18 cellular contexts compared by ENCODE assay signal in the genomic region with DNA sequence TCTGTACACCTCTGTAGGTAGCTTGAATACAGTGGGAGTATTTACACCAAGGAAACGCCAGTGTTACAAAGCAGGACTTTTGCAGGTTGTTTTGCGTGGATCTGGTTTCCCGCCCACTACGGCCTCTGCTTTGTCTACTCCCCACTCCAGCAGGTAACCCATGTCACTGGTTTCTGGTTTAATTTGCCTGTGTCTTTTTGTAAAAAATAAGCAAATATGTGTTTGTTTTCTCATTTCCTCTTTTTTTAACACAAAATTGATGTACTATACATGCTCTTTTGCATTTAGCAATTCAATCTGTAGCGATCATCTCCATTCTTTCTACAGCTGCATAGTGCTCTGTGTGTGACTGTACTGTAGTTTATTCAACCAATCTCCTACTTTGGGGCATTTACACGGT. TPM values are rescaled to one million over a fixed set of nuclear protein-coding genes. Genes with fewer than 3 reads are reported as not detected.
DNase-seq lines count a peak whose midpoint lies in the region; ATAC-seq, FAIRE-seq and TF ChIP-seq lines count a peak whose summit lies in the region.
"Had no signal": no experiment of that assay in that cellular context is flagged by ENCODE, and none has a peak within 500 bp of the region (broad histone marks: within the 10 kb centered on the region; RNA-seq: fewer than 3 reads in every experiment).

No MANE protein-coding gene starts in this region.

- CTCF ChIA-PET in H1 (lab: Charles Lee; ENCODE audit: partially characterized antibody), result interaction anchor here (1.5 to 2.3 kb wide), 4 partner anchors 11 to 19 kb away, joined by 5 to 10 read pairs (median 6); no protein-coding TSS in a partner anchor

- TF ChIP-seq EP300 in H1 (IDR thresholded peaks at IDR 0.05; ENCODE audit: borderline replicate concordance in 1 of 2, low read depth in 2 of 2, low read length in 2 of 2), result no peak

- peaks cover 3% of the 10 kb centered on the region for H3K9me3 Mint-ChIP-seq in memory B cell
- H3K9me3 Mint-ChIP-seq: HFFc6 had no signal

- H3K14ac ChIP-seq in H1 (ENCODE audit: insufficient read length), result no peak overlapping the region

- H3K79me2 ChIP-seq in DOHH2 (ENCODE audit: control insufficient read depth, low read length), result no peaks in the 10 kb centered on the region
- H3K79me2 ChIP-seq in H1 (ENCODE audit: control insufficient read depth in 1 of 2, insufficient read depth in 2 of 2, low read length in 2 of 2), result no peaks in the 10 kb centered on the region

- H4K8ac ChIP-seq in H1 (ENCODE audit: extremely low read depth, insufficient read depth, low read length), result no peak overlapping the region

- TF ChIP-seq CTCF in DOHH2 (IDR thresholded peaks at IDR 0.05; ENCODE audit: low read depth, low read length, poor library complexity, severe bottlenecking), result no peak
- TF ChIP-seq CTCF in H1 (IDR thresholded peaks at IDR 0.05; ENCODE audit: control extremely low read depth in 1 of 3, insufficient read depth in 1 of 3, low read depth in 1 of 3, low read length in 3 of 3), result no peak
- TF ChIP-seq CTCF in GM20000 (IDR thresholded peaks at IDR 0.05; ENCODE audit: extremely low read depth, missing control alignments), result no peak

- H4K20me1 ChIP-seq in DOHH2 (ENCODE audit: control insufficient read depth, insufficient read depth, low read depth, low read length), result no peaks in the 10 kb centered on the region
- no peaks in the 10 kb centered on the region for H4K20me1 ChIP-seq in H1 (replicated peaks in 1 of 2; ENCODE audit: control insufficient read depth in 1 of 2, insufficient read depth in 2 of 2, low read length in 2 of 2)

- H3K9me3 ChIP-seq in DOHH2 (ENCODE audit: control insufficient read depth, insufficient read depth, low read length) (no peaks in the 10 kb centered on the region), H1 (ENCODE audit: insufficient read depth in 2 of 2, low read depth in 1 of 2, low read length in 1 of 2) (no peaks in the 10 kb centered on the region; a peak in 1 of 4 replicates)
- H3K9me3 ChIP-seq: HAP-1 had no signal

- TF ChIP-seq RAD21 in H1 (IDR thresholded peaks at IDR 0.05 in 1 of 2, conservative IDR thresholded peaks at IDR 0.05 in 1 of 2; ENCODE audit: low read depth in 2 of 2, low read length in 2 of 2), result no peak

- H2AK5ac ChIP-seq in H1 (ENCODE audit: low read depth, low read length), result no peak overlapping the region

- no peak overlapping the region for H2BK12ac ChIP-seq in H1 (ENCODE audit: low read depth, low read length)

- H2BK20ac ChIP-seq in H1 (ENCODE audit: low read length), result no peak overlapping the region

- H2BK120ac ChIP-seq in H1 (replicated peaks; ENCODE audit: low read depth, low read length), result no peak overlapping the region

- no peak overlapping the region for H3K4ac ChIP-seq in H1 (replicated peaks; ENCODE audit: insufficient read length, low read depth, low read length)

- peak; percentile 56 for FAIRE-seq in GM12891 (lab: Jason Lieb, UNC)
- no peak for FAIRE-seq in H1 (lab: Jason Lieb, UNC)
- FAIRE-seq: G401.6, GM12892, H54 had no signal

- H4K5ac ChIP-seq in H1 (ENCODE audit: insufficient read length, low read depth, low read length), result no peak overlapping the region

- peak overlapping the region; percentile 32 for H3K4me2 ChIP-seq in DOHH2 (ENCODE audit: low read length)
- H3K4me2 ChIP-seq in H1 (ENCODE audit: insufficient read depth in 1 of 2, low read depth in 2 of 2, low read length in 2 of 2), result no peak overlapping the region

- H3K27me3 ChIP-seq in DOHH2 (ENCODE audit: control insufficient read depth, low read length) (peaks cover 20% of the 10 kb centered on the region), H1 (replicated peaks in 1 of 4; ENCODE audit: control insufficient read depth in 3 of 4, extremely low read depth in 1 of 4, insufficient read depth in 3 of 4, low read length in 3 of 4) (no peaks in the 10 kb centered on the region)

- POLR2A ChIA-PET in H1 (lab: Charles Lee; ENCODE audit: partially characterized antibody), result no interaction called here

- ATAC-seq in memory B cell (ENCODE audit: low read depth) (peak; percentile 62), sciatic nerve (no peak)

- H3K79me1 ChIP-seq in H1 (ENCODE audit: low read depth, low read length), result no peaks in the 10 kb centered on the region

- TF ChIP-seq POLR2A in GM12891 (IDR thresholded peaks at IDR 0.05; ENCODE audit: low read depth, low read length) (no peak), H1 (IDR thresholded peaks at IDR 0.05; ENCODE audit: control extremely low read depth in 1 of 2, low read depth in 2 of 2, low read length in 2 of 2) (no peak)

- peaks cover 14% of the 10 kb centered on the region for H3K4me1 Mint-ChIP-seq in memory B cell
- H3K4me1 Mint-ChIP-seq: CD4-positive, alpha-beta memory T cell had no signal

- no peak overlapping the region for H3K27ac Mint-ChIP-seq in memory B cell
- H3K27ac Mint-ChIP-seq: CD4-positive, alpha-beta memory T cell; HFFc6 had no signal

- H3K27me3 Mint-ChIP-seq in memory B cell, result peaks cover 23% of the 10 kb centered on the region

- 91% methylated on average over 6 of the region's 6 CpGs; no CpG with 5 or more reads in 1 of the 2 experiments for WGBS in H1 (ENCODE audit: extremely low coverage in 1 of 2, insufficient coverage in 1 of 2, insufficient read length in 1 of 2, insufficient replicate concordance in 2 of 2, low coverage in 1 of 2, low lambda C conversion rate in 2 of 2, missing lambda C conversion rate in 1 of 2), 2 experiments

- intact Hi-C loops in sciatic nerve (cut with DNase I), result no loop called here

- no peak overlapping the region for H3K18ac ChIP-seq in H1 (ENCODE audit: extremely low read depth, low read length)

- no peak overlapping the region for H2BK15ac ChIP-seq in H1 (ENCODE audit: low read length)

- no peaks in the 10 kb centered on the region for H3K9me2 ChIP-seq in DOHH2 (replicated peaks; ENCODE audit: control insufficient read depth, low read length)

- DNase-seq in GM12891 (ENCODE audit: insufficient read length, low spot score) (no peak), H1 (ENCODE audit: low read depth in 1 of 2, low spot score in 2 of 2) (no peak), memory B cell (ENCODE audit: low spot score in 2 of 2) (no peak), GM20000 (ENCODE audit: low spot score) (no peak), sciatic nerve (ENCODE audit: low spot score) (no peak)
- no peak for DNase-seq in stimulated activated CD4-positive, alpha-beta T cell treated with anti-CD3 and anti-CD28 coated beads, Interleukin-4, amount 100 ng/mL, for 4 hours
- DNase-seq: C1 segment of cervical spinal cord; Calu3; CD4-positive, alpha-beta memory T cell; COR-L47; DMS79 treated with DMSO at 0.1 percent for 48 hours; GM23248; HFFc6 had no signal

- H3K4me3 ChIP-seq in DOHH2 (ENCODE audit: low read length), result no peak overlapping the region
- H3K4me3 ChIP-seq in H1 (ENCODE audit: extremely low read depth in 1 of 4, insufficient read depth in 2 of 4, low read depth in 3 of 4, low read length in 4 of 4), result no peak overlapping the region
- H3K4me3 ChIP-seq: GM23248, HAP-1 had no signal

- no peak overlapping the region for H3K9ac ChIP-seq in H1 (replicated peaks in 1 of 4; ENCODE audit: extremely low read depth in 1 of 4, low read depth in 3 of 4, low read length in 3 of 4)
- H3K9ac ChIP-seq: GM23248 had no signal

- no peaks in the 10 kb centered on the region for H3F3A ChIP-seq in DOHH2 (ENCODE audit: control insufficient read depth, insufficient read depth)

- H3K23me2 ChIP-seq in H1 (ENCODE audit: low read depth, low read length), result no peaks in the 10 kb centered on the region

- no peak overlapping the region for H3K56ac ChIP-seq in H1 (replicated peaks; ENCODE audit: insufficient read length, low read depth, low read length)

- H3K23ac ChIP-seq in H1 (ENCODE audit: insufficient read length), result no peak overlapping the region

- H3K36me3 ChIP-seq in DOHH2 (ENCODE audit: control insufficient read depth, low read length), result no peaks in the 10 kb centered on the region
- no peaks in the 10 kb centered on the region for H3K36me3 ChIP-seq in H1 (ENCODE audit: control insufficient read depth in 2 of 4, insufficient read depth in 4 of 4, low read length in 3 of 4)
- H3K36me3 ChIP-seq: HAP-1 had no signal

- no peak overlapping the region for H3K4me3 Mint-ChIP-seq in memory B cell
- H3K4me3 Mint-ChIP-seq: CD4-positive, alpha-beta memory T cell; HFFc6 had no signal

- no peak overlapping the region for H4K91ac ChIP-seq in H1 (replicated peaks; ENCODE audit: insufficient read length, low read length)

- H3K27ac ChIP-seq in DOHH2 (ENCODE audit: low read depth, low read length) (no peak overlapping the region), H1 (ENCODE audit: low read depth, low read length) (no peak overlapping the region)
- H3K27ac ChIP-seq: GM23248 had no signal

- peaks cover 4% of the 10 kb centered on the region for H3K36me3 Mint-ChIP-seq in memory B cell
- H3K36me3 Mint-ChIP-seq: CD4-positive, alpha-beta memory T cell had no signal

- H3K4me1 ChIP-seq in DOHH2 (ENCODE audit: control insufficient read depth, low read length) (peaks cover 17% of the 10 kb centered on the region), H1 (replicated peaks in 1 of 4; ENCODE audit: control insufficient read depth in 3 of 4, insufficient read depth in 4 of 4, low read length in 3 of 4) (peaks cover 2 to 7% (median 4%) of the 10 kb centered on the region in 4 experiments; a peak in 5 of 7 replicates)
- H3K4me1 ChIP-seq: HAP-1 had no signal

- no peak overlapping the region for H2BK5ac ChIP-seq in H1 (ENCODE audit: low read depth, low read length)

- H2AFZ ChIP-seq in H1 (ENCODE audit: low read length), result no peak overlapping the region
- H2AFZ ChIP-seq: GM23248 had no signal

TF ChIP-seq in GM12891, 5 proteins besides CTCF, POLR2A, EP300 and RAD21:
- TF ChIP-seq PAX5 (IDR thresholded peaks at IDR 0.05; ENCODE audit: insufficient read depth, low read length, severe bottlenecking) (no peak), POLR2AphosphoS5 (IDR thresholded peaks at IDR 0.05; ENCODE audit: low read depth, low read length) (no peak), SPI1 (IDR thresholded peaks at IDR 0.05; ENCODE audit: low read depth, low read length) (peak; percentile 76)

TF ChIP-seq in H1, 55 proteins besides CTCF, POLR2A, EP300 and RAD21:
- TF ChIP-seq EZH2 (IDR thresholded peaks at IDR 0.05; ENCODE audit: low read depth, low read length, severe bottlenecking) (peak; percentile 13), TBP (IDR thresholded peaks at IDR 0.05; ENCODE audit: low read depth, low read length) (no peak)

RNA-seq across cellular contexts. Expression of a gene that starts 43.4 kb away (rescaled TPM):
- polyA plus RNA-seq in GM12891 (2012; ENCODE audit: low read depth, missing spikeins), result 0.10 TPM
- total RNA-seq in H1 (2021; fragmentation: NEBNext Ultra II Directional; extraction: Animal tissue kit (Norgen Biotek cat#: 25700)), result 10.7 and 12.0 TPM in 2 replicates
- 5.6 and 6.3 TPM in 2 replicates for polyA plus RNA-seq in H1 (2011; rRNA removed)
- polyA plus RNA-seq in H1 (2011; cell fraction: cytosol; rRNA removed), result 6.2 TPM
- polyA plus RNA-seq in H1 (2011; cell fraction: nucleus; rRNA removed), result 30.7 TPM
- polyA plus RNA-seq in H1 (2012, experiment 1 of 2), result 6.5 to 8.9 TPM (median 7.1 TPM) in 4 replicates
- polyA plus RNA-seq in H1 (2012, experiment 2 of 2), result 0.76 TPM
- polyA plus RNA-seq in H1 (2013, experiment 1 of 2), result 4.6 TPM
- 4.4 TPM for polyA plus RNA-seq in H1 (2013, experiment 2 of 2)
- polyA minus RNA-seq in H1 (2011; rRNA and poly(A)+ RNA removed), result 62.9 and 76.2 TPM in 2 replicates
- polyA minus RNA-seq in H1 (2011; cell fraction: cytosol; rRNA and poly(A)+ RNA removed), result 19.1 TPM
- polyA minus RNA-seq in H1 (2011; cell fraction: nucleus; rRNA and poly(A)+ RNA removed), result 87.9 TPM
- total RNA-seq in sciatic nerve, result 1.5 TPM
